27 cellular contexts compared by ENCODE assay signal in the genomic region with DNA sequence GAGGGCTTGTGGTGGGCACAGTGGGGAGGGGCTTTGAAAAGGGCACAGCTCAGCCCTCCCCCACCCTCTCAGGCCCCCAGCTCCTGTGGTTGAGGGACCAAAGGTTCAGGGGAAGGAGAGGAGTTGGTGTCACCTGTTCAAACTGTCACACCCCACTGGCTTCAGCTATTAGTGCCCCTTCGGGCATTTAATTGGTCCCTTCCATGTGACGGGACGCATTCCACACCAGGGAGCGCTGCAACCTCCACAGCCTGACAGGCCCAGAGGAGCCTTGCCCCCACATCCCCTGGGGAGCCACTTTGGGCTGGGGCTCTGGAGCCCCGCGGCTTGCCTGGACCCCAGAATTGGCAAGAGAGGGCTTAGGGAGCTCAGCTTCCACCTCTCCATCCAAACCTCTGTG.
DNase-seq lines count a peak whose midpoint lies in the region; ATAC-seq, FAIRE-seq and TF ChIP-seq lines count a peak whose summit lies in the region.
"Had no signal": no experiment of that assay in that cellular context is flagged by ENCODE, and none has a peak within 500 bp of the region (broad histone marks: within the 10 kb centered on the region; RNA-seq: fewer than 3 reads in every experiment).

No MANE protein-coding gene starts in this region.

- H3K27ac ChIP-seq in K562 (ENCODE audit: extremely low read depth, low read depth, low read length), result no peak overlapping the region
- no peak overlapping the region for H3K27ac ChIP-seq in thyroid gland
- H3K27ac ChIP-seq: hepatocyte, left ventricle myocardium inferior, SK-N-MC, skin epidermis had no signal

- H3K9me1 ChIP-seq in K562 (ENCODE audit: control insufficient read depth, insufficient read depth, low read length), result no peaks in the 10 kb centered on the region

- peak overlapping the region; percentile 49; the same call in 1 of the 2 replicates for H2AFZ ChIP-seq in K562 (ENCODE audit: low read depth, low read length)
- H2AFZ ChIP-seq: hepatocyte had no signal

- H3K9me3 ChIP-seq in K562 (replicated peaks; ENCODE audit: control insufficient read depth, insufficient read depth, low read depth, low read length), result no peaks in the 10 kb centered on the region
- H3K9me3 ChIP-seq in thyroid gland, result no peaks in the 10 kb centered on the region
- H3K9me3 ChIP-seq: left ventricle myocardium inferior had no signal

- H3K36me3 ChIP-seq in K562 (ENCODE audit: control insufficient read depth, insufficient read depth, low read length), result no peaks in the 10 kb centered on the region
- no peaks in the 10 kb centered on the region for H3K36me3 ChIP-seq in thyroid gland
- H3K36me3 ChIP-seq: left ventricle myocardium inferior had no signal

- TF ChIP-seq POLR2A in K562 (conservative IDR thresholded peaks at IDR 0.05) (no peak), thyroid gland (IDR thresholded peaks at IDR 0.05) (no peak)

- no peak overlapping the region for H3K4me2 ChIP-seq in K562 (ENCODE audit: insufficient read depth, low read length)
- H3K4me2 ChIP-seq: hepatocyte had no signal

- TF ChIP-seq CTCF in GM12872 (IDR thresholded peaks at IDR 0.05; ENCODE audit: insufficient read depth, low read depth, low read length) (0 out of 3 replicates have a peak, but pooled peaks have one; percentile 19), K562 (IDR thresholded peaks at IDR 0.05 in 2 of 3, conservative IDR thresholded peaks at IDR 0.05 in 1 of 3; ENCODE audit: insufficient read depth in 2 of 3, low read depth in 1 of 3, low read length in 3 of 3) (no peak), thyroid gland (IDR thresholded peaks at IDR 0.05) (peak in 1 of 6 experiments; percentile 10)

- H3K9ac ChIP-seq in K562 (ENCODE audit: insufficient read depth in 1 of 2, low read depth in 2 of 2, low read length in 2 of 2), result peak overlapping the region in 1 of 2 experiments; percentile 39; a peak in 1 of 4 replicates

- POLR2A ChIA-PET in K562 (lab: Yijun Ruan, JAX), result no interaction called here

- in situ Hi-C loops in K562 (cut with MboI), result no loop called here

- CTCF ChIA-PET in K562 (lab: Yijun Ruan, JAX; ENCODE audit: low intra/inter-chr PET ratio), result no interaction called here

- H3K79me2 ChIP-seq in K562 (ENCODE audit: control insufficient read depth, insufficient read depth, low read length), result no peaks in the 10 kb centered on the region
- H3K79me2 ChIP-seq: hepatocyte had no signal

- WGBS in K562 (ENCODE audit: insufficient coverage, low coverage, missing lambda C conversion rate), result 91% methylated on average over 6 of the region's 6 CpGs
- 64% methylated on average over 5 of the region's 6 CpGs; no CpG with 5 or more reads in 1 of the 2 donors for WGBS in thyroid gland, 2 donors

- H3K4me3 ChIP-seq in K562, result no peak overlapping the region
- H3K4me3 ChIP-seq in thyroid gland (replicated peaks in 1 of 3), result no peak overlapping the region
- H3K4me3 ChIP-seq: hepatocyte, left ventricle myocardium inferior, SK-N-MC, skin epidermis had no signal

- peaks cover 37 to 72% of the 10 kb centered on the region in 2 experiments for H3K4me1 ChIP-seq in K562 (replicated peaks in 1 of 2; ENCODE audit: control insufficient read depth in 2 of 2, insufficient read depth in 2 of 2, low read length in 2 of 2)
- H3K4me1 ChIP-seq in thyroid gland, result peaks cover 0 to 6% of the 10 kb centered on the region in 2 donors

- no peak for TF ChIP-seq EP300 in K562 (IDR thresholded peaks at IDR 0.05; ENCODE audit: low read length)

- ATAC-seq in GM21825 (IDR thresholded peaks at IDR 0.05; ENCODE audit: unreplicated experiment), result peak; percentile 11
- no peak for ATAC-seq in K562
- ATAC-seq in HG03460 (IDR thresholded peaks at IDR 0.05; ENCODE audit: unreplicated experiment), result no peak
- ATAC-seq: activated CD8-positive, alpha-beta memory T cell treated with anti-CD3 and anti-CD28 coated beads, Interleukin-2, amount 10 ng/mL, durations not matched to agents 7 days and 5 days; esophagus mucosa; naive thymus-derived CD4-positive, alpha-beta T cell had no signal

- no TSS peak for BruUV-seq in K562 (replicated peaks; lab: Mats Ljungman, UMichigan)

- TF ChIP-seq RAD21 in K562 (CRISPR knock-in tag; conservative IDR thresholded peaks at IDR 0.05 in 1 of 2, IDR thresholded peaks at IDR 0.05 in 1 of 2), result no peak

- H3K27me3 ChIP-seq in K562 (ENCODE audit: control insufficient read depth in 2 of 2, insufficient read depth in 2 of 2, low read length in 2 of 2), result no peaks in the 10 kb centered on the region
- no peaks in the 10 kb centered on the region for H3K27me3 ChIP-seq in thyroid gland
- H3K27me3 ChIP-seq: hepatocyte had no signal

- DNase-seq in K562 (ENCODE audit: extremely low read depth in 1 of 4, low spot score in 3 of 4) (no peak), thyroid gland (peak; percentile 17 to 37), HuH-7 (ENCODE audit: low spot score) (no peak), OCI-M2 (lab: John Stamatoyannopoulos, UW; ENCODE audit: unreplicated experiment) (no peak)
- DNase-seq: activated CD4-positive, alpha-beta T cell treated with anti-CD3 and anti-CD28 coated beads for 48 hours; activated CD8-positive, alpha-beta memory T cell treated with anti-CD3 and anti-CD28 coated beads, Interleukin-2, amount 10 ng/mL, durations not matched to agents 7 days and 5 days; activated naive CD4-positive, alpha-beta T cell treated with anti-CD3 and anti-CD28 coated beads, Interleukin-2, amount 50 U/mL, for 16 hours; CD4-positive, alpha-beta memory T cell; DMS 273 treated with DMSO at 0.1 percent for 48 hours; effector memory CD4-positive, alpha-beta T cell; foreskin melanocyte; left ventricle myocardium inferior; naive thymus-derived CD4-positive, alpha-beta T cell; NCI-H1694; NCI-H2171 treated with DMSO at 0.1 percent for 48 hours; NCI-H524 treated with DMSO at 0.1 percent for 48 hours; stimulated activated CD4-positive, alpha-beta T cell treated with anti-CD3 and anti-CD28 coated beads, Interleukin-2, amount 100 ng/mL, for 24 hours; T-helper 2 cell had no signal

- intact Hi-C loops in K562 (cut with micrococcal nuclease), result no loop called here
- intact Hi-C loops in thyroid gland (cut with DNase I), result no loop called here

- H4K20me1 ChIP-seq in K562 (replicated peaks; ENCODE audit: control insufficient read depth, insufficient read depth, low read length), result no peaks in the 10 kb centered on the region

- no peak for FAIRE-seq in K562 (lab: Jason Lieb, UNC)
- FAIRE-seq: bronchial epithelial cell, colon had no signal

TF ChIP-seq in K562, 482 proteins besides CTCF, POLR2A, EP300 and RAD21 (continues in another document):
- TF ChIP-seq HCFC1 (IDR thresholded peaks at IDR 0.05; ENCODE audit: low read depth, low read length) (no peak), CBX5 (IDR thresholded peaks at IDR 0.05; ENCODE audit: borderline replicate concordance, low read depth) (no peak), ARID3B (CRISPR knock-in tag; IDR thresholded peaks at IDR 0.05; ENCODE audit: borderline replicate concordance) (no peak), MEIS2 (IDR thresholded peaks at IDR 0.05; ENCODE audit: partially characterized antibody) (no peak), FOXM1 (IDR thresholded peaks at IDR 0.05; ENCODE audit: low read depth) (no peak), FOXM1 (CRISPR knock-in tag; IDR thresholded peaks at IDR 0.05; ENCODE audit: low read depth) (no peak), EWSR1 (IDR thresholded peaks at IDR 0.05; ENCODE audit: borderline replicate concordance, low read depth, partially characterized antibody) (no peak)
- TF ChIP-seq, protein P1, sequence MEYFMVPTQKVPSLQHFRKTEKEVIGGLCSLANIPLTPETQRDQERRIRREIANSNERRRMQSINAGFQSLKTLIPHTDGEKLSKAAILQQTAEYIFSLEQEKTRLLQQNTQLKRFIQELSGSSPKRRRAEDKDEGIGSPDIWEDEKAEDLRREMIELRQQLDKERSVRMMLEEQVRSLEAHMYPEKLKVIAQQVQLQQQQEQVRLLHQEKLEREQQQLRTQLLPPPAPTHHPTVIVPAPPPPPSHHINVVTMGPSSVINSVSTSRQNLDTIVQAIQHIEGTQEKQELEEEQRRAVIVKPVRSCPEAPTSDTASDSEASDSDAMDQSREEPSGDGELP (CRISPR knock-in tag; IDR thresholded peaks at IDR 0.05; ENCODE audit: borderline replicate concordance), result 0 out of 2 replicates have a peak, but pooled peaks have one; percentile 12
- TF ChIP-seq, protein P2, sequence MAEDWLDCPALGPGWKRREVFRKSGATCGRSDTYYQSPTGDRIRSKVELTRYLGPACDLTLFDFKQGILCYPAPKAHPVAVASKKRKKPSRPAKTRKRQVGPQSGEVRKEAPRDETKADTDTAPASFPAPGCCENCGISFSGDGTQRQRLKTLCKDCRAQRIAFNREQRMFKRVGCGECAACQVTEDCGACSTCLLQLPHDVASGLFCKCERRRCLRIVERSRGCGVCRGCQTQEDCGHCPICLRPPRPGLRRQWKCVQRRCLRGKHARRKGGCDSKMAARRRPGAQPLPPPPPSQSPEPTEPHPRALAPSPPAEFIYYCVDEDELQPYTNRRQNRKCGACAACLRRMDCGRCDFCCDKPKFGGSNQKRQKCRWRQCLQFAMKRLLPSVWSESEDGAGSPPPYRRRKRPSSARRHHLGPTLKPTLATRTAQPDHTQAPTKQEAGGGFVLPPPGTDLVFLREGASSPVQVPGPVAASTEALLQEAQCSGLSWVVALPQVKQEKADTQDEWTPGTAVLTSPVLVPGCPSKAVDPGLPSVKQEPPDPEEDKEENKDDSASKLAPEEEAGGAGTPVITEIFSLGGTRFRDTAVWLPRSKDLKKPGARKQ (CRISPR knock-in tag; IDR thresholded peaks at IDR 0.05), result no peak

Comparison
In these comparisons a context has a peak if more than half of its experiments do, and no peak if none do; other contexts are left out.
1. DNase-seq: peak in thyroid gland (2 of 2); none in K562 (0 of 4), HuH-7 (single experiment) and OCI-M2 (single experiment).